9 cellular contexts compared by ENCODE assay signal in genomic region chr2:205683179-205683978, GRCh38. TPM values are rescaled to one million over a fixed set of nuclear protein-coding genes. Genes with fewer than 3 reads are reported as not detected.
A peak's percentile ranks its signal among the peaks of the same experiment; 100 is the strongest.
DNase-seq lines count a peak whose midpoint lies in the region; ATAC-seq and TF ChIP-seq lines count a peak whose summit lies in the region.
"Had no signal": no experiment of that assay in that cellular context is flagged by ENCODE, and none has a peak within 500 bp of the region (broad histone marks: within the 10 kb centered on the region; RNA-seq: fewer than 3 reads in every experiment).

No MANE protein-coding gene starts in this region.

- TF ChIP-seq CTCF in activated B cell treated with CpG ODN at 0.5 μM for 24 hours (IDR thresholded peaks at IDR 0.05) (no peak), GM13976 (IDR thresholded peaks at IDR 0.05; ENCODE audit: borderline replicate concordance, control extremely low read depth, extremely low read depth, insufficient read depth, missing control alignments) (no peak)

- DNase-seq in NCI-H82 (lab: John Stamatoyannopoulos, UW) = peak; percentile 42
- no peak for DNase-seq in NCI-H82 treated with DMSO at 0.1 percent for 48 hours (lab: John Stamatoyannopoulos, UW; ENCODE audit: unreplicated experiment)
- DNase-seq in activated B cell treated with CpG ODN at 0.5 μM for 24 hours = no peak
- no peak for DNase-seq in stimulated activated naive B cell treated with anti-CD40 and anti-IgM and Interleukin-4, amounts not matched to agents 10 μg/mL and 1 μg/mL and 100 μg/mL, for 72 hours
- DNase-seq in Kasumi-1 (lab: John Stamatoyannopoulos, UW) = no peak
- DNase-seq in GM13976 (ENCODE audit: low spot score) = no peak
- DNase-seq: NCI-H526 had no signal

- peak overlapping the region; percentile 42 for H3K27ac Mint-ChIP-seq in activated B cell treated with CpG ODN at 0.5 μM for 24 hours
- H3K27ac Mint-ChIP-seq in stimulated activated naive B cell treated with anti-CD40 and anti-IgM and Interleukin-4, amounts not matched to agents 10 μg/mL and 1 μg/mL and 100 μg/mL, for 72 hours = peak overlapping the region; percentile 20

- POLR2A ChIA-PET in activated B cell treated with CpG ODN at 0.5 μM for 24 hours (lab: Charles Lee) = interaction anchor here (2.0 to 6.2 kb wide), 3 partner anchors 18 to 30 kb away, joined by 5 to 72 read pairs (median 21); no protein-coding TSS in a partner anchor

- CTCF ChIA-PET in activated B cell treated with CpG ODN at 0.5 μM for 24 hours (lab: Charles Lee) = interaction anchor here (3.0 kb wide), 1 partner anchor 23 kb away, joined by 16 read pairs; no protein-coding TSS in a partner anchor

- in situ Hi-C loops in GM13976 (cut with MboI; ENCODE audit: low sequenced_read_pairs, unreplicated experiment) = no loop called here

- H3K27me3 Mint-ChIP-seq in activated B cell treated with CpG ODN at 0.5 μM for 24 hours = peaks cover 46% of the 10 kb centered on the region
- peaks cover 9 to 35% of the 10 kb centered on the region in 2 donors for H3K27me3 Mint-ChIP-seq in stimulated activated naive B cell treated with anti-CD40 and anti-IgM and Interleukin-4, amounts not matched to agents 10 μg/mL and 1 μg/mL and 100 μg/mL, for 72 hours

- H3K36me3 Mint-ChIP-seq in activated B cell treated with CpG ODN at 0.5 μM for 24 hours (ENCODE audit: low read depth) = no peaks in the 10 kb centered on the region
- no peaks in the 10 kb centered on the region for H3K36me3 Mint-ChIP-seq in stimulated activated naive B cell treated with anti-CD40 and anti-IgM and Interleukin-4, amounts not matched to agents 10 μg/mL and 1 μg/mL and 100 μg/mL, for 72 hours

- H3K4me1 Mint-ChIP-seq in activated B cell treated with CpG ODN at 0.5 μM for 24 hours = peaks cover 59% of the 10 kb centered on the region
- peaks cover 36 to 72% of the 10 kb centered on the region in 2 donors for H3K4me1 Mint-ChIP-seq in stimulated activated naive B cell treated with anti-CD40 and anti-IgM and Interleukin-4, amounts not matched to agents 10 μg/mL and 1 μg/mL and 100 μg/mL, for 72 hours

- H3K4me3 ChIP-seq in iPS-11a (ENCODE audit: low read depth, low read length) = peak overlapping the region; percentile 49

- peak overlapping the region; percentile 90 for H3K4me3 Mint-ChIP-seq in activated B cell treated with CpG ODN at 0.5 μM for 24 hours
- peak overlapping the region; percentile 91 to 92 for H3K4me3 Mint-ChIP-seq in stimulated activated naive B cell treated with anti-CD40 and anti-IgM and Interleukin-4, amounts not matched to agents 10 μg/mL and 1 μg/mL and 100 μg/mL, for 72 hours

- ATAC-seq in activated B cell treated with CpG ODN at 0.5 μM for 24 hours (ENCODE audit: low read depth) = no peak
- ATAC-seq in stimulated activated naive B cell treated with anti-CD40 and anti-IgM and Interleukin-4, amounts not matched to agents 10 μg/mL and 1 μg/mL and 100 μg/mL, for 72 hours (replicated peaks) = no peak
- no peak for ATAC-seq in HG03095 (IDR thresholded peaks at IDR 0.05; ENCODE audit: unreplicated experiment)

- intact Hi-C loops in activated B cell treated with CpG ODN at 0.5 μM for 24 hours (cut with micrococcal nuclease) = loop anchor here (2.0 to 5.0 kb wide), 3 partner anchors 83 to 264 kb away; no protein-coding TSS in a partner anchor

- H3K9me3 Mint-ChIP-seq in activated B cell treated with CpG ODN at 0.5 μM for 24 hours = no peaks in the 10 kb centered on the region
- H3K9me3 Mint-ChIP-seq in stimulated activated naive B cell treated with anti-CD40 and anti-IgM and Interleukin-4, amounts not matched to agents 10 μg/mL and 1 μg/mL and 100 μg/mL, for 72 hours = no peaks in the 10 kb centered on the region

RNA-seq across cellular contexts. Expression of gene NRP2, which starts 1.1 kb away (rescaled TPM):
- 8.1 and 10.2 TPM in 2 replicates for total RNA-seq in activated B cell treated with CpG ODN at 0.5 μM for 24 hours
